Comparison of ENCODE assay signal across 1 cellular context in genomic region chr4:165060938-165061337, GRCh38.
TF ChIP-seq lines count a peak whose summit lies in the region.

No MANE protein-coding gene starts in this region.

TF ChIP-seq in SK-N-SH, 30 proteins besides CTCF, POLR2A, EP300 and RAD21 (continued from another document):
- TF ChIP-seq USF2 (IDR thresholded peaks at IDR 0.05; ENCODE audit: borderline replicate concordance, low read depth, low read length) (no peak), FOXM1 (IDR thresholded peaks at IDR 0.05; ENCODE audit: low read depth) (no peak), REST (IDR thresholded peaks at IDR 0.05; ENCODE audit: low read depth, low read length) (no peak), GATA2 (CRISPR knock-in tag; IDR thresholded peaks at IDR 0.05) (no peak), NRF1 (IDR thresholded peaks at IDR 0.05; ENCODE audit: low read depth, low read length) (no peak), NFIC (IDR thresholded peaks at IDR 0.05; ENCODE audit: borderline replicate concordance) (no peak), TEAD4 (IDR thresholded peaks at IDR 0.05; ENCODE audit: borderline replicate concordance, insufficient read depth) (no peak), YY1 (IDR thresholded peaks at IDR 0.05; ENCODE audit: low read depth) (no peak), MEF2A (IDR thresholded peaks at IDR 0.05; ENCODE audit: borderline replicate concordance, low read depth) (no peak), TAF1 (IDR thresholded peaks at IDR 0.05; ENCODE audit: borderline replicate concordance, low read depth, low read length) (no peak), ELF1 (IDR thresholded peaks at IDR 0.05) (no peak), FOXJ3 (CRISPR knock-in tag; IDR thresholded peaks at IDR 0.05) (no peak), FOSL2 (IDR thresholded peaks at IDR 0.05; ENCODE audit: borderline replicate concordance, low read depth) (no peak), CHD2 (IDR thresholded peaks at IDR 0.05; ENCODE audit: low read length, partially characterized antibody) (no peak)
